ENCODE assay signal across 8 cellular contexts in genomic region chr1:201478666-201479065, GRCh38. TPM values are rescaled to one million over a fixed set of nuclear protein-coding genes. Genes with fewer than 3 reads are reported as not detected.
"Had no signal": no experiment of that assay in that cellular context is flagged by ENCODE, and none has a peak within 500 bp of the region (broad histone marks: within the 10 kb centered on the region; RNA-seq: fewer than 3 reads in every experiment).

No MANE protein-coding gene starts in this region.

RNA-seq across cellular contexts. Expression of gene PHLDA3, which starts 9.7 kb away (rescaled TPM):
- polyA plus RNA-seq: naive thymus-derived CD8-positive, alpha-beta T cell had no signal

RNA-seq across cellular contexts. Expression of gene TNNI1, which starts 57.1 kb away (rescaled TPM):
- total RNA-seq: naive thymus-derived CD8-positive, alpha-beta T cell; natural killer cell treated with Interleukin-12 subunit alpha and Interleukin-12 subunit beta and Interleukin-15 and Interleukin-18, amount 100 ng/mL, for 72 hours; pancreas; progenitor cell of endocrine pancreas; pulmonary artery endothelial cell; stomach; subcutaneous adipose tissue had no signal
- polyA plus RNA-seq: naive thymus-derived CD8-positive, alpha-beta T cell; urinary bladder had no signal
